1 cellular context compared by ENCODE assay signal in the genomic region with DNA sequence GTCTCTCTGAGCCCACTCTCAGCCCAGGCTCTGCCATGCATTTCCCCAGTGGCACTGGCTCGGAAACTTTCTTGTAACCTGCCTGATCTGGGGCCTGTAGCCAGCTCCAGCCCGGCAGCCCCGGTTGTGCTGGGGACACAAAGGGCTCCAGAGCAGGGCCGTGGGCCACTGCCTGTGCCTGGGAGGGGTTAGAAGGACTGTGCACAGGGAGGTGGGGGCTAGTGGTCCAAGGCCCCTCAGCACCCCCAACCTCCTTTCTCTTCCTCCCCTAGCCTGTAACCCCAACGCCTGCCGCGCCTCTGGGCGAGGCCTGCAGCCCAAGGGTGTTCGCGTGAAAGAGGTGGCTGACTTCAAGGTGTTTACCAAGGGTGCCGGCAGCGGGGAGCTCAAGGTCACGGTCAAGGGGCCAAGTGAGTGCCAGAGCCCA.
TF ChIP-seq lines count a peak whose summit lies in the region.

No MANE protein-coding gene starts in this region.

TF ChIP-seq in K562, 482 proteins besides CTCF, POLR2A, EP300 and RAD21:
- TF ChIP-seq RBM14 (IDR thresholded peaks at IDR 0.05; ENCODE audit: borderline replicate concordance, insufficient read depth, low read depth, low read length) (0 out of 2 replicates have a peak, but pooled peaks have one; percentile 41), ARID2 (IDR thresholded peaks at IDR 0.05) (no peak), RBFOX2 (IDR thresholded peaks at IDR 0.05; ENCODE audit: low read depth, low read length) (0 out of 2 replicates have a peak, but pooled peaks have one; percentile 43), POLR2G (IDR thresholded peaks at IDR 0.05; ENCODE audit: low read depth, low read length) (peak; percentile 66)
TF ChIP-seq in K562: peak in this region for 3.
